Comparison of ENCODE assay signal across 32 cellular contexts in genomic region chr22:47694536-47694935, GRCh38.
"Had no signal": no experiment of that assay in that cellular context is flagged by ENCODE, and none has a peak within 500 bp of the region (broad histone marks: within the 10 kb centered on the region; RNA-seq: fewer than 3 reads in every experiment).

No MANE protein-coding gene starts in this region.

- H3K4me2 ChIP-seq: PC-9 had no signal

- H3K36me3 ChIP-seq: SJCRH30 had no signal

- H3K4me3 ChIP-seq: PC-9, SJCRH30, SK-N-MC had no signal

- H3K27ac ChIP-seq: PC-9, RWPE1, SJCRH30, SK-N-MC had no signal

- ATAC-seq: Panc1, Right ventricle myocardium inferior, SK-N-SH treated with all-trans-retinoic acid at 6 μM for 48 hours, T-cell had no signal

- H3K27me3 ChIP-seq: SJCRH30 had no signal

- H2AFZ ChIP-seq: PC-9 had no signal

- H3K4me1 ChIP-seq: SJCRH30 had no signal

- H3K9me3 ChIP-seq: SJCRH30 had no signal

- FAIRE-seq: RCC 7860 had no signal

- DNase-seq: Karpas-422, NCI-H1048, NCI-H1092 treated with DMSO at 0.1 percent for 48 hours, NCI-H1105 treated with DMSO at 0.1 percent for 48 hours, NCI-H1417, NCI-H1436, NCI-H146, NCI-H1694, NCI-H187, NCI-H1930, NCI-H2029 treated with DMSO at 0.1 percent for 48 hours, NCI-H2081 treated with DMSO at 0.1 percent for 48 hours, NCI-H2107, NCI-H2171, NCI-H226, NCI-H446 treated with DMSO at 0.1 percent for 48 hours, NCI-H510A, NCI-H524, NCI-H526, NCI-H748 treated with DMSO at 0.1 percent for 48 hours, NCI-H82, PC-9, SHP77, SIG-M5, T-cell had no signal
